Comparison of ENCODE assay signal across 8 cellular contexts in the genomic region with DNA sequence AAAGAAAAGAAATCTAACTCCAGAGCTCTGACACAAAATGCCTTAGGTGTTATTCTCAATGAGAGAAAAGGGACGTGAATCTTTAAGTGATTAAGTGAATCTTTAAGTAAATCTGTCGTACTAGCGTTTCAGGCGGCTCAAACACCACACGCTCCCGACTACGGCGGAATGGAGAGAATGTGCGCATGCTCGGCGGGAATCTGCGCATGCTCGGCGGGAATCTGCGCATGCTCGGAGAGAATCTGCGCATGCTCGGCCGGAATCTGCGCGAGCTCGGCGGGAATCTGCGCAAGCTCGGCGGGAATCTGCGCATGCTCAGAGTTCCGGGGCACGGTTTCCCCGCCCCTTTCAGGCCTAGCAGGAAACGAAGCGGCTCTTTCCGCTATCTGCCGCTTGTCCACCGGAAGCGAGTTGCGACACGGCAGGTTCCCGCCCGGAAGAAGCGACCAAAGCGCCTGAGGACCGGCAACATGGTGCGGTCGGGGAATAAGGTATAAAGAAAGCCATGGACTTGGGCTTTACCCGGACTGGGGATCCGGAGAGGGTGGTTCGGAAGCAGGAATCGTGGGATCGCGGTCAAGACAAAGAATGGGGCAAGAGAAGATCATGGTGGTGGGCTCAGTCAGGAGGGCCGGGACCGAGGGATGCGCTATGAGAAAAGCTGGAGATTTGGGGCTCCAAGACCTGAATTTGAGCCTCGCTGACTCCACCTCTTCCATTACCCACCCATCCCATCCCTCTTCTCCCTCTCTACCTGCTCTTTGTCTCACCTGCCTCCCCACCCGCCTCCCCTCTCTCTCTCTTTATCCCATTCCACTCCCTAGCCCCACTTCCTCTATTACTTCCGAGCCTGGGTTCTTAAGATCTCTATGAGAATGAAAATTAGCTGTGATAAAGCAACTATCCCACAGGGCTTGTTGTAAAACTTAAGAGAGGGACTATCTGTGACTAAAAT. TPM values are rescaled to one million over a fixed set of nuclear protein-coding genes. Genes with fewer than 3 reads are reported as not detected.
DNase-seq lines count a peak whose midpoint lies in the region; ATAC-seq and TF ChIP-seq lines count a peak whose summit lies in the region.

Gene XRCC5, plus strand, starts transcription at position 382 of the 955 bp plus-strand sequence. Its CDS starts 89 bp downstream, at position 471.

- intact Hi-C loops in left cardiac atrium (cut with DNase I) (no loop called here), posterior vena cava (cut with DNase I) (no loop called here)

- no peaks in the 10 kb centered on the region for H3K9me3 ChIP-seq in upper lobe of left lung

- ATAC-seq in HG02943 (IDR thresholded peaks at IDR 0.05; ENCODE audit: low read depth, unreplicated experiment): peak; percentile 48
- peak; percentile 94 to 96 for ATAC-seq in left cardiac atrium
- ATAC-seq in upper lobe of left lung (ENCODE audit: low FRiP score in 2 of 2): peak; percentile 93 to 97

- peak within 1 kb of the TSS; percentile 91 to 97 (median 93) for H3K27ac ChIP-seq in upper lobe of left lung

- peaks cover 16 to 29% (median 20%) of the 10 kb centered on the region in 4 donors for H3K4me1 ChIP-seq in upper lobe of left lung

- 0% methylated on average over 38 to 55 of the region's 57 CpGs for WGBS in upper lobe of left lung, 2 donors

- peak; percentile 79 for TF ChIP-seq POLR2A in GM15510 (IDR thresholded peaks at IDR 0.05; ENCODE audit: borderline replicate concordance, extremely low read depth, insufficient read length)
- TF ChIP-seq POLR2A in upper lobe of left lung (IDR thresholded peaks at IDR 0.05): peak; percentile 35 to 74 (median 50)

- TF ChIP-seq EP300 in upper lobe of left lung (IDR thresholded peaks at IDR 0.05): peak in 1 of 4 donors; percentile 29

- H3K4me3 ChIP-seq in upper lobe of left lung: peak within 1 kb of the TSS; percentile 65 to 91 (median 78)

- H3K27me3 ChIP-seq in upper lobe of left lung: no peaks in the 10 kb centered on the region

- peak; percentile 79 for DNase-seq in NCI-H187 treated with DMSO at 0.1 percent for 48 hours (lab: John Stamatoyannopoulos, UW)
- DNase-seq in T-helper 2 cell: peak; percentile 92 to 97 (median 95)
- DNase-seq in amygdala (lab: John Stamatoyannopoulos, UW): peak; percentile 50 to 96 (median 86)
- DNase-seq in left cardiac atrium: peak; percentile 97
- DNase-seq in posterior vena cava (ENCODE audit: low spot score): peak; percentile 99
- DNase-seq in upper lobe of left lung: peak; percentile 95 to 96

- peaks cover 0 to 36% (median 23%) of the 10 kb centered on the region in 4 donors for H3K36me3 ChIP-seq in upper lobe of left lung

- TF ChIP-seq CTCF in upper lobe of left lung (IDR thresholded peaks at IDR 0.05): peak in 2 of 6 experiments; percentile 25 to 38

RNA-seq across cellular contexts. Expression of gene XRCC5, which starts in this region (rescaled TPM):
- 100 to 1,000 TPM; 114 to 148 TPM for total RNA-seq in left cardiac atrium
- 100 to 1,000 TPM; 189 to 213 TPM for total RNA-seq in posterior vena cava
- total RNA-seq in upper lobe of left lung: 100 to 1,000 TPM in 5 of 6 donors, 10 to 100 TPM in 1; 57.3 to 163 (median 131) TPM

Comparison
In these comparisons a context has a peak if more than half of its experiments do, and no peak if none do; other contexts are left out.
1. Peak in every context shown above with its lines: DNase-seq, ATAC-seq, H3K4me3 ChIP-seq and H3K27ac ChIP-seq.